ENCODE assay signal across 10 cellular contexts in the genomic region with DNA sequence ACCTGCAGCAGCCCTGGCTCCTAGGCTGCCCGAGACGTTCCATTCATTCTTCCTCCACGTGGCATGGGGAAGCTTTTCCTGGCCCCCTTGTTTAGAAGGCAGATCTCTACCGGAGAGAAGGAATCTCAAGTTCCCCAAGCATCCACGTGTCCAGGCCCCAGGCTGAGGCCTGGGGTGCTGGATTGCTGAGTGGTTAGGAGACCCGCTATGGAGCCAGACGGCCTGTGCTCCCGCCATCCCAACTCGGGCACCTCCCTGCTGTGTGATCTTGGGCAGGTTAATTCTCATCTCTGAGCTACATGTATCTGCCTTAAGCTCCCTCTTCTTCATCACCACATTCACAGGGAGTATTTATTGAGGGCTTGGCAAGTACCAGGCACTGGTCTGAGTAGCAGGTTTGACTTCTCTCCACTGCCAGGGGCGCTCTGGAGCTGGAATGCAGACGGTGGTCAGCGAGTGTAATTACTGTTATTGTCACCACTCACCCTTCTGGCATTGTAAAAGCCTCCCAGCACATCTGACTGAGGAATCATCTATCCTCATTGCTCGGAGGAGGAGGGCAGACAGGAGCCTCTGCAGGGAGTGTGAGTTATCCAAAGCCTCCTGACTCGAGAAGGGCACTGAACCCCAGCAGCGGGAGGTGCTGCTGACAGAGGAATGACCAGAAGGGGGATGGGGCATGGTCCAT. TPM values are rescaled to one million over a fixed set of nuclear protein-coding genes. Genes with fewer than 3 reads are reported as not detected.
DNase-seq lines count a peak whose midpoint lies in the region; ATAC-seq and TF ChIP-seq lines count a peak whose summit lies in the region.
"Had no signal": no experiment of that assay in that cellular context is flagged by ENCODE, and none has a peak within 500 bp of the region (broad histone marks: within the 10 kb centered on the region; RNA-seq: fewer than 3 reads in every experiment).

No MANE protein-coding gene starts in this region.

- WGBS in testis, 2 donors, result 64 to 83% methylated on average over 11 to 15 of the region's 15 CpGs

- no peaks in the 10 kb centered on the region for H3K36me3 ChIP-seq in testis (ENCODE audit: low read depth, missing control alignments)

- TF ChIP-seq CTCF in astrocyte of the spinal cord (IDR thresholded peaks at IDR 0.05; ENCODE audit: low read depth, low read length), result peak; percentile 50
- TF ChIP-seq CTCF in testis (IDR thresholded peaks at IDR 0.05), result no peak

- TF ChIP-seq POLR2A in testis (IDR thresholded peaks at IDR 0.05), result no peak

- DNase-seq in NCI-H748 (lab: John Stamatoyannopoulos, UW; ENCODE audit: unreplicated experiment), result peak; percentile 5
- DNase-seq in NCI-H748 treated with DMSO at 0.1 percent for 48 hours (lab: John Stamatoyannopoulos, UW), result no peak
- DNase-seq in astrocyte of the spinal cord (ENCODE audit: low read depth, low spot score), result peak; percentile 89
- DNase-seq in iPS-NIHi11 (ENCODE audit: low spot score), result peak; percentile 58
- no peak for DNase-seq in testis
- DNase-seq: AML-193 had no signal

- ATAC-seq in HG02885 (IDR thresholded peaks at IDR 0.05; ENCODE audit: poor library complexity, unreplicated experiment) (no peak), HG03457 (IDR thresholded peaks at IDR 0.05; ENCODE audit: unreplicated experiment) (no peak), HG02884 (IDR thresholded peaks at IDR 0.05; ENCODE audit: unreplicated experiment) (no peak)

- H3K4me1 ChIP-seq in testis, result peaks cover 38% of the 10 kb centered on the region

- H3K27ac ChIP-seq in testis, result peak overlapping the region; percentile 56 to 78

- H3K27me3 ChIP-seq in testis, result no peaks in the 10 kb centered on the region

- H3K4me3 ChIP-seq in astrocyte of the spinal cord (ENCODE audit: low read depth, low read length) (no peak overlapping the region), testis (no peak overlapping the region)

- H3K9me3 ChIP-seq in testis, result no peaks in the 10 kb centered on the region

- in situ Hi-C loops in astrocyte of the spinal cord (cut with HindIII; ENCODE audit: low sequenced_read_pairs), result no loop called here

- intact Hi-C loops in testis (cut with DNase I; ENCODE audit: low total_unique reads), result no loop called here

RNA-seq across cellular contexts. Expression of gene ADGRG1, which starts 1.1 kb away (rescaled TPM):
- 100 to 1,000 TPM; 296 to 346 TPM for total RNA-seq in testis
- 134 TPM for polyA plus RNA-seq in testis (ENCODE audit: insufficient read depth, low read depth, low replicate concordance)

RNA-seq across cellular contexts. Expression of gene ADGRG3, which starts 40.8 kb away (rescaled TPM):
- under 1 TPM; 0.37 to 0.63 TPM for total RNA-seq in testis
- polyA plus RNA-seq in testis (ENCODE audit: insufficient read depth, low read depth, low replicate concordance), result 0.82 TPM
- total RNA-seq: T-helper 2 cell treated with Interferon-gamma antibody and Interleukin-4, amounts not matched to agents 100 ng/mL and 5 ng/mL, for 36 hours had no signal

Comparison
In these comparisons a context has a peak if more than half of its experiments do, and no peak if none do; other contexts are left out.
1. DNase-seq: peak in NCI-H748 (single experiment), astrocyte of the spinal cord (single experiment) and iPS-NIHi11 (single experiment); none in NCI-H748 treated with DMSO at 0.1 percent for 48 hours (single experiment) and testis (single experiment).